ENCODE assay signal across 11 cellular contexts in genomic region chr15:59885832-59886231, GRCh38.
DNase-seq lines count a peak whose midpoint lies in the region; TF ChIP-seq lines count a peak whose summit lies in the region.
"Had no signal": no experiment of that assay in that cellular context is flagged by ENCODE, and none has a peak within 500 bp of the region (broad histone marks: within the 10 kb centered on the region; RNA-seq: fewer than 3 reads in every experiment).

No MANE protein-coding gene starts in this region.

- intact Hi-C loops in MCF 10A (cut with micrococcal nuclease) (no loop called here), breast epithelium (cut with DNase I; ENCODE audit: low total_unique reads) (no loop called here)

- no peaks in the 10 kb centered on the region for H3K9me3 Mint-ChIP-seq in MCF 10A (ENCODE audit: unreplicated experiment)
- no peaks in the 10 kb centered on the region for H3K9me3 Mint-ChIP-seq in H9
- H3K9me3 Mint-ChIP-seq: activated CD4-positive, alpha-beta T cell treated with anti-CD3 and anti-CD28 coated beads, Interleukin-2, amount 10 ng/mL, durations not matched to agents 7 days and 5 days had no signal

- no peak overlapping the region for H3T11ph ChIP-seq in H9 (ENCODE audit: low read length)

- TF ChIP-seq CTCF in MCF 10A (IDR thresholded peaks at IDR 0.05; ENCODE audit: unreplicated experiment) = no peak
- TF ChIP-seq CTCF in breast epithelium (IDR thresholded peaks at IDR 0.05) = no peak
- TF ChIP-seq CTCF in H9 (conservative IDR thresholded peaks at IDR 0.05) = no peak

- H3K4me1 Mint-ChIP-seq in MCF 10A (ENCODE audit: insufficient read depth, unreplicated experiment) (peaks cover 13% of the 10 kb centered on the region), H9 (peaks cover 17 to 24% of the 10 kb centered on the region in 2 experiments)
- H3K4me1 Mint-ChIP-seq: activated CD4-positive, alpha-beta T cell treated with anti-CD3 and anti-CD28 coated beads, Interleukin-2, amount 10 ng/mL, durations not matched to agents 7 days and 5 days had no signal

- DNase-seq in MCF 10A (ENCODE audit: unreplicated experiment) (peak; percentile 77), breast epithelium (ENCODE audit: low spot score in 2 of 2) (no peak), NCI-H446 (lab: John Stamatoyannopoulos, UW) (peak; percentile 14 to 81), amniotic stem cell (lab: John Stamatoyannopoulos, UW) (no peak), SKM-1 treated with dmso at 0.1 percent for 144 hours (lab: John Stamatoyannopoulos, UW; ENCODE audit: unreplicated experiment) (no peak), activated gamma-delta T cell (lab: John Stamatoyannopoulos, UW) (no peak), H9 (no peak)
- DNase-seq: ACHN; activated CD4-positive, alpha-beta T cell treated with anti-CD3 and anti-CD28 coated beads, Interleukin-2, amount 10 ng/mL, durations not matched to agents 7 days and 5 days had no signal

- CTCF ChIA-PET in MCF 10A (lab: Yijun Ruan, JAX) = interaction anchor here (0.5 to 2.7 kb wide), 10 partner anchors 12 to 441 kb away, joined by 3 to 9 read pairs (median 3); no protein-coding TSS in a partner anchor

- H3K36me3 Mint-ChIP-seq in MCF 10A (ENCODE audit: insufficient read depth, unreplicated experiment) = peaks cover 6% of the 10 kb centered on the region
- H3K36me3 Mint-ChIP-seq in H9 (ENCODE audit: insufficient read depth in 1 of 3, low read depth in 3 of 3) = no peaks in the 10 kb centered on the region

- POLR2A ChIA-PET in MCF 10A (lab: Yijun Ruan, JAX) = interaction anchor here (0.6 to 1.5 kb wide), 12 partner anchors 9 to 242 kb away, joined by 3 to 7 read pairs (median 3); no protein-coding TSS in a partner anchor

- H3K9me3 ChIP-seq in breast epithelium (no peaks in the 10 kb centered on the region), endocrine pancreas (ENCODE audit: control insufficient read depth, low read length) (no peaks in the 10 kb centered on the region), H9 (ENCODE audit: control insufficient read depth, low read depth, low read length) (no peaks in the 10 kb centered on the region)

- no peaks in the 10 kb centered on the region for H4K20me1 ChIP-seq in H9 (ENCODE audit: control insufficient read depth, insufficient read depth, insufficient read length)

- peaks cover 0 to 14% of the 10 kb centered on the region in 2 donors for H3K27me3 ChIP-seq in breast epithelium
- no peaks in the 10 kb centered on the region for H3K27me3 ChIP-seq in endocrine pancreas (ENCODE audit: control insufficient read depth, insufficient read depth, low read length)
- H3K27me3 ChIP-seq in H9 (ENCODE audit: insufficient read depth, low read length) = no peaks in the 10 kb centered on the region

- H3K27me3 Mint-ChIP-seq in MCF 10A (ENCODE audit: insufficient read depth, unreplicated experiment) = no peaks in the 10 kb centered on the region
- peaks cover 3% of the 10 kb centered on the region; the same call in 1 of the 2 replicates for H3K27me3 Mint-ChIP-seq in H9 (ENCODE audit: low read depth)

- H3K27ac ChIP-seq in breast epithelium (no peak overlapping the region), H9 (ENCODE audit: insufficient read length, low read depth, low read length) (no peak overlapping the region)

- H4K8ac ChIP-seq in H9 (replicated peaks; ENCODE audit: insufficient read length, low read depth, low read length) = no peak overlapping the region

- no peaks in the 10 kb centered on the region for H3K4me1 ChIP-seq in breast epithelium
- H3K4me1 ChIP-seq in endocrine pancreas (ENCODE audit: control insufficient read depth, insufficient read depth, low read length) = no peaks in the 10 kb centered on the region
- no peaks in the 10 kb centered on the region; the same call in 1 of the 2 replicates for H3K4me1 ChIP-seq in H9 (ENCODE audit: insufficient read depth, low read length)

- no peak overlapping the region for H2AK5ac ChIP-seq in H9 (ENCODE audit: insufficient read length, low read length)

- H2AFZ ChIP-seq in H9 (ENCODE audit: low read length) = no peak overlapping the region

- H3K27ac Mint-ChIP-seq in MCF 10A (ENCODE audit: low read depth, unreplicated experiment) = peak overlapping the region; percentile 38
- H3K27ac Mint-ChIP-seq in H9 = peak overlapping the region in 1 of 3 experiments; percentile 63; a peak in 1 of 7 replicates
- H3K27ac Mint-ChIP-seq: activated CD4-positive, alpha-beta T cell treated with anti-CD3 and anti-CD28 coated beads, Interleukin-2, amount 10 ng/mL, durations not matched to agents 7 days and 5 days had no signal

- no peak overlapping the region for H3K4me3 ChIP-seq in breast epithelium
- peak overlapping the region; percentile 33 for H3K4me3 ChIP-seq in endocrine pancreas (ENCODE audit: control insufficient read depth, insufficient read depth, low read length)
- H3K4me3 ChIP-seq: lung had no signal

- H3K79me1 ChIP-seq in H9 (ENCODE audit: insufficient read depth, low read depth, low read length, poor library complexity, severe bottlenecking) = no peaks in the 10 kb centered on the region

- H3K36me3 ChIP-seq in breast epithelium = no peaks in the 10 kb centered on the region
- H3K36me3 ChIP-seq in endocrine pancreas (ENCODE audit: control insufficient read depth, insufficient read depth, low read length) = no peaks in the 10 kb centered on the region

- no peak overlapping the region for H3K4me2 ChIP-seq in H9 (ENCODE audit: insufficient read depth, insufficient read length, low read length)

- H3K14ac ChIP-seq in H9 (ENCODE audit: insufficient read depth, low read length) = no peak overlapping the region

- no peak overlapping the region for H2BK20ac ChIP-seq in H9 (ENCODE audit: low read depth, low read length, poor library complexity, severe bottlenecking)

- no peak overlapping the region for H2BK15ac ChIP-seq in H9 (ENCODE audit: low read depth, low read length)

- no peak overlapping the region for H2BK120ac ChIP-seq in H9 (ENCODE audit: low read depth, low read length, poor library complexity, severe bottlenecking)

- no peak overlapping the region for H3K9ac ChIP-seq in endocrine pancreas (ENCODE audit: control insufficient read depth, insufficient read depth, low read length)
- H3K9ac ChIP-seq in H9 (ENCODE audit: extremely low read depth, insufficient read length, low read length) = no peak overlapping the region

- H3K56ac ChIP-seq in H9 (ENCODE audit: insufficient read length, low read depth, low read length) = no peak overlapping the region

- no peak overlapping the region for H4K5ac ChIP-seq in H9 (ENCODE audit: insufficient read length, low read depth, low read length)

- H3K4ac ChIP-seq in H9 (ENCODE audit: low read depth, low read length) = no peak overlapping the region

- no peak overlapping the region for H3K23ac ChIP-seq in H9 (ENCODE audit: insufficient read length, low read depth, low read length)

- H3K23me2 ChIP-seq in H9 (ENCODE audit: insufficient read length, low read depth, low read length, poor library complexity, severe bottlenecking) = no peaks in the 10 kb centered on the region

- BruUV-seq in MCF 10A (replicated peaks; lab: Mats Ljungman, UMichigan) = no TSS peak

- H2BK12ac ChIP-seq in H9 (ENCODE audit: insufficient read length, low read depth, low read length) = no peak overlapping the region

- no peak overlapping the region for H4K91ac ChIP-seq in H9 (ENCODE audit: insufficient read length, low read depth, low read length)

- TF ChIP-seq POLR2A in breast epithelium (IDR thresholded peaks at IDR 0.05) = no peak

- H2BK5ac ChIP-seq in H9 (ENCODE audit: insufficient read length, low read length) = no peak overlapping the region

- no CpG with 5 or more reads among the region's 7 CpGs for whole genome bisulfite sequencing in H9 (ENCODE audit: extremely low coverage, insufficient read length, low lambda C conversion rate)

- no peaks in the 10 kb centered on the region for H3K79me2 ChIP-seq in H9 (ENCODE audit: insufficient read depth, low read length)

- H3K4me3 Mint-ChIP-seq in MCF 10A (ENCODE audit: unreplicated experiment) (peak overlapping the region; percentile 39), H9 (no peak overlapping the region)
- H3K4me3 Mint-ChIP-seq: activated CD4-positive, alpha-beta T cell treated with anti-CD3 and anti-CD28 coated beads, Interleukin-2, amount 10 ng/mL, durations not matched to agents 7 days and 5 days had no signal

- no peak overlapping the region for H3K18ac ChIP-seq in H9 (ENCODE audit: insufficient read length, low read depth, low read length)

Comparison
In these comparisons a context has a peak if more than half of its experiments do, and no peak if none do; other contexts are left out.
1. DNase-seq: peak in MCF 10A (single experiment) and NCI-H446 (2 of 2); none in breast epithelium (0 of 2), amniotic stem cell (single experiment), SKM-1 treated with dmso at 0.1 percent for 144 hours (single experiment), activated gamma-delta T cell (single experiment) and H9 (single experiment).